Comparison of ENCODE assay signal across 9 cellular contexts in the genomic region with DNA sequence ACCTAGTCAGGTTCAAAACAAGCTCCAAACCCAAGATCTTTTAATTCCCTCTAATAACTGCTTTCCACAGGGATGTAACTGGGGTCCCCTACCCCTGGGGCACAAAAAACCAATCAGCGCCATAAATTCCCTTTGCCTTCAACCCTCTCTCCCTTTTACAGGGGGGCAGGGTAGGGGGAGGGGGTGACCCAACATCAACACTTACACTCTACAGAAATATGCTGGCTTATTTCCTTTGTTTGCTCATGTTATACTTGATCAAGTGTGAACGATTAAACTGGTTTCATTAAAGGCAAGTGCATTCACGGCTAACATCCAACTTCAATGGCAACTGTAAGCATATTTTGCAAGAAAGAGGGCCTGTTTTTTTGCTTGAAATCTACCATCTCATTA. TPM values are rescaled to one million over a fixed set of nuclear protein-coding genes. Genes with fewer than 3 reads are reported as not detected.
A peak's percentile ranks its signal among the peaks of the same experiment; 100 is the strongest.
DNase-seq lines count a peak whose midpoint lies in the region; ATAC-seq and TF ChIP-seq lines count a peak whose summit lies in the region.
"Had no signal": no experiment of that assay in that cellular context is flagged by ENCODE, and none has a peak within 500 bp of the region (broad histone marks: within the 10 kb centered on the region; RNA-seq: fewer than 3 reads in every experiment).

No MANE protein-coding gene starts in this region.

- peaks cover 50% of the 10 kb centered on the region for H3K4me1 ChIP-seq in GM23248 (ENCODE audit: insufficient read depth)
- H3K4me1 ChIP-seq in Peyer's patch = peaks cover 5 to 58% (median 14%) of the 10 kb centered on the region in 4 donors
- H3K4me1 ChIP-seq in right atrium auricular region = peaks cover 0 to 66% of the 10 kb centered on the region in 2 donors
- H3K4me1 ChIP-seq in gastrocnemius medialis = peaks cover 59 to 65% of the 10 kb centered on the region in 2 donors

- DNase-seq in GM23248 (peak; percentile 33), Peyer's patch (peak in 2 of 3 donors; percentile 22 to 23), right atrium auricular region (ENCODE audit: low spot score) (no peak), gastrocnemius medialis (no peak), epidermal melanocyte (ENCODE audit: insufficient read length, low spot score) (no peak), GM19240 (ENCODE audit: insufficient read length, low spot score) (no peak), Kasumi-1 (lab: John Stamatoyannopoulos, UW) (no peak), globus pallidus (ENCODE audit: low spot score) (no peak)
- DNase-seq: cortex of kidney had no signal

- 25 to 29% methylated on average over 3 of the region's 3 CpGs for WGBS in GM23248 (ENCODE audit: low coverage in 1 of 2, low lambda C conversion rate in 2 of 2, missing lambda C conversion rate in 2 of 2), 2 experiments

- H3K9ac ChIP-seq in GM23248 = peak overlapping the region; percentile 88

- H3K27me3 ChIP-seq in GM23248 (replicated peaks; ENCODE audit: insufficient read depth) (no peaks in the 10 kb centered on the region), Peyer's patch (no peaks in the 10 kb centered on the region), right atrium auricular region (no peaks in the 10 kb centered on the region), gastrocnemius medialis (no peaks in the 10 kb centered on the region)

- H3K27ac ChIP-seq in GM23248 = peak overlapping the region; percentile 78
- H3K27ac ChIP-seq in Peyer's patch = peak overlapping the region in 3 of 4 donors; percentile 89 to 99 (median 98)
- peak overlapping the region; percentile 97 to 98 for H3K27ac ChIP-seq in right atrium auricular region
- H3K27ac ChIP-seq in gastrocnemius medialis = peak overlapping the region; percentile 88 to 99 (median 97)

- no peaks in the 10 kb centered on the region for H3K36me3 ChIP-seq in GM23248 (ENCODE audit: low read depth)
- H3K36me3 ChIP-seq in Peyer's patch = no peaks in the 10 kb centered on the region
- no peaks in the 10 kb centered on the region for H3K36me3 ChIP-seq in right atrium auricular region
- no peaks in the 10 kb centered on the region for H3K36me3 ChIP-seq in gastrocnemius medialis

- peak overlapping the region; percentile 99 for H3K4me2 ChIP-seq in GM23248 (ENCODE audit: unreplicated experiment)

- no peak for TF ChIP-seq CTCF in Peyer's patch (IDR thresholded peaks at IDR 0.05)
- TF ChIP-seq CTCF in right atrium auricular region (IDR thresholded peaks at IDR 0.05) = no peak
- TF ChIP-seq CTCF in gastrocnemius medialis (IDR thresholded peaks at IDR 0.05 in 4 of 5, conservative IDR thresholded peaks at IDR 0.05 in 1 of 5) = no peak

- H4K20me1 ChIP-seq in GM23248 (ENCODE audit: insufficient read depth) = 0 out of 2 replicates have a peak, but pooled peaks cover 8% of the 10 kb centered on the region

- peaks cover 21% of the 10 kb centered on the region for H3F3A ChIP-seq in GM23248 (ENCODE audit: insufficient read depth)

- ATAC-seq in gastrocnemius medialis = no peak

- intact Hi-C loops in gastrocnemius medialis (cut with DNase I; ENCODE audit: low total_unique reads) = loop anchor here (10.0 kb wide), 2 partner anchors 423 to 633 kb away; no protein-coding TSS in a partner anchor

- in situ Hi-C loops in GM23248 (cut with MboI) (no loop called here), gastrocnemius medialis (cut with MboI; ENCODE audit: low sequenced_read_pairs in 4 of 4) (loop anchor here in 3 of 4 donors (10.0 to 25.0 kb wide), 5 partner anchors 73 to 245 kb away; no protein-coding TSS in a partner anchor)

- peaks cover 63% of the 10 kb centered on the region for H3K79me2 ChIP-seq in GM23248 (ENCODE audit: insufficient read depth)

- H2AFZ ChIP-seq in GM23248 = no peak overlapping the region

- no peaks in the 10 kb centered on the region for H3K9me3 ChIP-seq in GM23248 (ENCODE audit: low read depth)
- H3K9me3 ChIP-seq in Peyer's patch = no peaks in the 10 kb centered on the region
- no peaks in the 10 kb centered on the region for H3K9me3 ChIP-seq in right atrium auricular region
- H3K9me3 ChIP-seq in gastrocnemius medialis = no peaks in the 10 kb centered on the region

- TF ChIP-seq POLR2A in Peyer's patch (IDR thresholded peaks at IDR 0.05) (no peak), gastrocnemius medialis (IDR thresholded peaks at IDR 0.05) (no peak)

- H3K4me3 ChIP-seq in GM23248 (peak overlapping the region; percentile 97), Peyer's patch (peak overlapping the region in 2 of 4 donors; percentile 77 to 91), right atrium auricular region (peak overlapping the region in 1 of 2 donors; percentile 87), gastrocnemius medialis (peak overlapping the region; percentile 61 to 88 (median 74))

- H3K9me2 ChIP-seq in GM23248 (ENCODE audit: insufficient read depth) = no peaks in the 10 kb centered on the region

RNA-seq across cellular contexts. Expression of a gene that starts 2.9 kb away (rescaled TPM):
- total RNA-seq in GM23248 (2014; rRNA removed; shearing (Covaris generic)) = 59.3 and 65.5 TPM in 2 replicates
- 52.0 and 54.5 TPM in 2 replicates for polyA plus RNA-seq in GM23248 (2016; fragmentation: Nextera tagmentation; extraction: Ambion mirVana)
- 10 to 100 TPM; 53.6 to 83.8 (median 64.7) TPM for total RNA-seq in Peyer's patch
- 10 to 100 TPM; 26.0 to 36.0 TPM for total RNA-seq in right atrium auricular region
- 10 to 100 TPM; 13.9 to 36.7 (median 21.1) TPM for total RNA-seq in gastrocnemius medialis

Comparison
In these comparisons a context has a peak if more than half of its experiments do, and no peak if none do; other contexts are left out.
1. DNase-seq: peak in GM23248 (single experiment) and Peyer's patch (2 of 3); none in right atrium auricular region (single experiment), gastrocnemius medialis (0 of 2), epidermal melanocyte (single experiment), GM19240 (single experiment), Kasumi-1 (0 of 2) and globus pallidus (single experiment).
2. Peak in every context shown above with its lines, with median percentiles within 50 percentile points of each other: H3K27ac ChIP-seq.